Comparison of ENCODE assay signal across 22 cellular contexts in the genomic region with DNA sequence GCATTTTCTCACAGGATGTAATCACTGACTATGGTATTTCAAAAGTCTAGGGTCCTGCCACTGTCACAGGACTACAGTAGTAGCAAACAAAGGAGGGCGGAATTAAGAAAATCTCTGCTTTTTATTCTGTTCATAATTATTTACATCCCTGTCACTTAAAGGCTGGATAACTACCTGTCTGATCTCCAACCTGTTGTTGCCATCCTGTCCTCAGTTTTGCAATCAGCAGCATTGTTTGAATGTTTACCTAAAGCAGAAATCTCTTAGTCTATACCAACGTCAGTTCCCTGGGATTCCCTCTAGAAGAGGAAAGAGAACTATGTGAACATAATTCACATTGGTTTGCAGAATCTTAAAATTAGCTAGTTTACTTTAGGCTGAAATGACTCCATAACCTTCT.
A peak's percentile ranks its signal among the peaks of the same experiment; 100 is the strongest.
DNase-seq lines count a peak whose midpoint lies in the region; ATAC-seq and TF ChIP-seq lines count a peak whose summit lies in the region.
"Had no signal": no experiment of that assay in that cellular context is flagged by ENCODE, and none has a peak within 500 bp of the region (broad histone marks: within the 10 kb centered on the region; RNA-seq: fewer than 3 reads in every experiment).

No MANE protein-coding gene starts in this region.

- 0 out of 2 replicates have a peak, but pooled peaks cover 7% of the 10 kb centered on the region for H3K36me3 ChIP-seq in PC-9 (ENCODE audit: low read depth)
- H3K36me3 ChIP-seq: HAP-1, Peyer's patch had no signal

- peak overlapping the region; percentile 54 for H3K27ac Mint-ChIP-seq in nephron progenitor cell
- H3K27ac Mint-ChIP-seq: CD4-positive, alpha-beta T cell had no signal

- H2AFZ ChIP-seq in PC-9, result no peak overlapping the region

- no peaks in the 10 kb centered on the region for H3K9me3 Mint-ChIP-seq in nephron progenitor cell
- H3K9me3 Mint-ChIP-seq: CD4-positive, alpha-beta T cell had no signal

- intact Hi-C loops in PC-9 (cut with micrococcal nuclease; ENCODE audit: unreplicated experiment), result no loop called here

- ATAC-seq in GM21447 (IDR thresholded peaks at IDR 0.05; ENCODE audit: unreplicated experiment), result no peak
- ATAC-seq in omental fat pad (ENCODE audit: low FRiP score), result no peak

- no peaks in the 10 kb centered on the region for H4K20me1 ChIP-seq in PC-9 (ENCODE audit: insufficient read depth)

- H3K4me1 ChIP-seq in PC-9 (replicated peaks; ENCODE audit: insufficient read depth), result peaks cover 36% of the 10 kb centered on the region
- H3K4me1 ChIP-seq: HAP-1 had no signal

- peaks cover 90% of the 10 kb centered on the region for H3K4me1 Mint-ChIP-seq in nephron progenitor cell

- peak overlapping the region; percentile 22; the same call in 1 of the 2 replicates for H3K27ac ChIP-seq in PC-9
- H3K27ac ChIP-seq: BLaER1 treated with 17β-estradiol and CSF1 and Interleukin-3, amounts not matched to agents 10 nM and 100 nM had no signal

- TF ChIP-seq CTCF in PC-9 (conservative IDR thresholded peaks at IDR 0.05) (no peak), nephron progenitor cell (IDR thresholded peaks at IDR 0.05) (no peak), omental fat pad (IDR thresholded peaks at IDR 0.05) (no peak)

- H3K4me3 ChIP-seq in PC-9, result no peak overlapping the region
- H3K4me3 ChIP-seq: BLaER1 treated with 17β-estradiol and CSF1 and Interleukin-3, amounts not matched to agents 10 nM and 100 nM; HAP-1; Peyer's patch had no signal

- no peak overlapping the region for H3K4me3 Mint-ChIP-seq in nephron progenitor cell
- H3K4me3 Mint-ChIP-seq: CD4-positive, alpha-beta T cell had no signal

- peaks cover 18% of the 10 kb centered on the region; the same call in 1 of the 2 replicates for H3F3A ChIP-seq in PC-9 (ENCODE audit: insufficient read depth, low read depth)

- H3K27me3 ChIP-seq in PC-9 (ENCODE audit: insufficient read depth, low read depth), result no peaks in the 10 kb centered on the region
- H3K27me3 ChIP-seq: BLaER1 treated with 17β-estradiol and CSF1 and Interleukin-3, amounts not matched to agents 10 nM and 100 nM; Peyer's patch had no signal

- H3K9me3 ChIP-seq in PC-9 (ENCODE audit: insufficient read depth, low read depth), result no peaks in the 10 kb centered on the region
- H3K9me3 ChIP-seq: BLaER1 treated with 17β-estradiol and CSF1 and Interleukin-3, amounts not matched to agents 10 nM and 100 nM; Caco-2; HAP-1; Peyer's patch had no signal

- H3K36me3 Mint-ChIP-seq in nephron progenitor cell (ENCODE audit: low read depth), result peaks cover 9% of the 10 kb centered on the region

- POLR2A ChIA-PET in PC-9 (lab: Charles Lee; ENCODE audit: unreplicated experiment), result no interaction called here

- CTCF ChIA-PET in PC-9 (lab: Charles Lee), result no interaction called here

- no peaks in the 10 kb centered on the region for H3K9me2 ChIP-seq in PC-9 (ENCODE audit: insufficient read depth)

- no TSS peak for BruUV-seq in PC-9 (replicated peaks; lab: Mats Ljungman, UMichigan)

- peaks cover 2% of the 10 kb centered on the region for H3K27me3 Mint-ChIP-seq in nephron progenitor cell (ENCODE audit: low read depth, poor library complexity)
- H3K27me3 Mint-ChIP-seq: CD4-positive, alpha-beta T cell had no signal

- H3K79me2 ChIP-seq in PC-9 (ENCODE audit: low read depth), result peaks cover 19% of the 10 kb centered on the region

- H3K4me2 ChIP-seq in PC-9, result peak overlapping the region; percentile 6; the same call in 1 of the 2 replicates
- H3K4me2 ChIP-seq: BLaER1 treated with 17β-estradiol and CSF1 and Interleukin-3, amounts not matched to agents 10 nM and 100 nM had no signal

- peak; percentile 14 for DNase-seq in NCI-H510A treated with DMSO at 0.1 percent for 48 hours (lab: John Stamatoyannopoulos, UW)
- DNase-seq in NCI-H510A (lab: John Stamatoyannopoulos, UW), result no peak
- DNase-seq in PC-9, result no peak
- DNase-seq in nephron progenitor cell, result no peak
- DNase-seq in NCI-H1092 (lab: John Stamatoyannopoulos, UW), result no peak
- DNase-seq in omental fat pad (ENCODE audit: low spot score), result no peak
- DNase-seq: AML-193; Caco-2; CD4-positive, alpha-beta T cell; GOT3; KBM-7; NCI-H1105 treated with DMSO at 0.1 percent for 48 hours; NCI-H1930; NCI-H2171; NCI-H226; NCI-H524 treated with DMSO at 0.1 percent for 48 hours; Peyer's patch; SHP77 treated with DMSO at 0.1 percent for 48 hours; T-helper 1 cell had no signal
